In the genomic region with DNA sequence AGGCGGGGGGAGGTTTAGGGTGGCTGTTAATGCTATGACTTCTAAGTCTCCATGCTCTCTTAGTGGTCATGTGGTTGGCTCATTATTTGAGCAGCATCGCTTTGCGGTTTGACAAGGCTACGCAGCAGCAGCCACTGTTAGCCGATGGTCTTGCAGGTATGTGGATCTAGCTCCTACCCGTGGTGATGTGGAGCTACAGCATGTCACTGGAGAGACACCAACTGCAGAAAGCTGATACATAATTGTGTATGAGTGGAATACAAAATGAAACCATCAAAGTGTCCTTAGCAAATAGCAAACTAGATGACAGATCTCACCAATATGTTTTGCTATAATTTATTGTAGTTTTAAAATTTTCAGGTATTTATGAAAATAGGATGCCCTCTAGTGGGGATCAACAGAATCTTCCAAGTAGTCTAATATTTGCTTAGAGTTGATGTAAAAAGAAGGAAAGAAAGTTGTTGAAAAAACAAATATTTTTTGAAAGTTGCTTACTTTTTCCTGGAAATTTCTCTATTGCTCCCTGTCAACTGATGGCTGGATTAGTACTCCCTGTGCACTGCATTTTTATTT, we compare ENCODE assay signal across 8 cellular contexts.
A peak's percentile ranks its signal among the peaks of the same experiment; 100 is the strongest.
DNase-seq lines count a peak whose midpoint lies in the region; ATAC-seq lines count a peak whose summit lies in the region.

No MANE protein-coding gene starts in this region.

- H3K4me1 ChIP-seq in adipocyte (ENCODE audit: control insufficient read depth, insufficient read depth, low read length) = peaks cover 10% of the 10 kb centered on the region

- peak overlapping the region; percentile 69 for H3K4me3 ChIP-seq in adipocyte (ENCODE audit: low read length)

- no peaks in the 10 kb centered on the region for H3K27me3 ChIP-seq in adipocyte (replicated peaks; ENCODE audit: control insufficient read depth, insufficient read depth, low read length)

- DNase-seq in GF-D8 (lab: John Stamatoyannopoulos, UW) (peak; percentile 17), NCI-H510A (lab: John Stamatoyannopoulos, UW) (peak; percentile 88), adipocyte (ENCODE audit: low read depth) (peak; percentile 95), left cardiac atrium (peak; percentile 69), retina (peak; percentile 68)
- DNase-seq in activated effector memory CD4-positive, alpha-beta T cell treated with Interleukin-2 at 50 U/mL for 16 hours = no peak

- H3K9ac ChIP-seq in adipocyte (ENCODE audit: low read length) = peak overlapping the region; percentile 28

- no peaks in the 10 kb centered on the region for H3K9me3 ChIP-seq in adipocyte (ENCODE audit: control insufficient read depth, low read length)

- ATAC-seq in GM21381 (IDR thresholded peaks at IDR 0.05; ENCODE audit: unreplicated experiment) (peak; percentile 99), HG03558 (IDR thresholded peaks at IDR 0.05; ENCODE audit: extremely low read depth, unreplicated experiment) (peak; percentile 97), left cardiac atrium (peak; percentile 95)

- no peaks in the 10 kb centered on the region for H3K36me3 ChIP-seq in adipocyte (ENCODE audit: control insufficient read depth, insufficient read depth, low read length, severe bottlenecking)

- intact Hi-C loops in left cardiac atrium (cut with DNase I) = loop anchor here (1.0 to 10.0 kb wide), 3 partner anchors 199 to 771 kb away; no protein-coding TSS in a partner anchor
